Comparison of ENCODE assay signal across 8 cellular contexts in the genomic region with DNA sequence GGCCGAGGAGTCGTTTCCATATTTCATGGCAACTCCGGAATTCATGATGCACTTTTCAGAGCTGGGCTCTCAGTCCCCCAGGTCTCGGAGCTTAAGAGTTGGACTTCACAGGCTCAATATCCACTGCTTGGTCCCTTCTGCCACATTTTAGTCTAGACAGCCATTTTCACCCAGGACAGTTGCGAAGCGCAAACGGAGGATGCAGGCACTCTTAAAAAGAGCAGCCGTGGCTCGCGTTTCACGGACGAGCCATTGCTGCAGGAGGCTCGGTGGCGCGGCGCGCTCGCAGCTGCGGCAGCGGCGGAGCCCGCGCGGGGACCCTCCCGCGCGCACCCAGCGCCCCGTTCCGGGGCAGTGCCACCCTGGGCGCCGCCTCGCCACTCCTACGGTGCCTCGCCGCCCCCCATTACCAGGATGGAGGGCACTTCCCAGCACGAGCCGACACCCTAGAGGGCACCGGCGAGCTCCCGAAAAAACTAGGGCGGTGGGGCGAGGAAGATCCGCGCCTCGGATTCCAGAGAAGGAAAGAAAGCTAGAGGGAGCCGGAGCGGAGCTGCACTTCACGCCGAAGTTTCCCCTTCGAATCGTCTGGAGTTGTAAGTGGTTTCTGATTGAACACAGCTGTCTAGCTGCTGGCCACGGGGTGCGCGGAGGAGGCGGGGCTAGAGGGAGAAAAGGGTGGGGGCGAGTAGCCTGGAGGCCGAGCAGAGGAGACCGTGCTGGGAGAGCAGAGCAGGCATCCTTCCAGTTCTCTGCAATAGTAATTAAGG.
DNase-seq lines count a peak whose midpoint lies in the region; ATAC-seq, FAIRE-seq and TF ChIP-seq lines count a peak whose summit lies in the region.

No MANE protein-coding gene starts in this region.

- H3K4me3 Mint-ChIP-seq in endothelial cell (ENCODE audit: unreplicated experiment) (peak overlapping the region; percentile 97), mesothelial cell of epicardium (peak overlapping the region; percentile 90)

- H3K36me3 Mint-ChIP-seq in endothelial cell (ENCODE audit: low read depth, unreplicated experiment) (peaks cover 3% of the 10 kb centered on the region), mesothelial cell of epicardium (no peaks in the 10 kb centered on the region)

- H3K27me3 Mint-ChIP-seq in endothelial cell (ENCODE audit: unreplicated experiment), result peaks cover 9% of the 10 kb centered on the region
- H3K27me3 Mint-ChIP-seq in mesothelial cell of epicardium (ENCODE audit: low read depth), result no peaks in the 10 kb centered on the region

- ATAC-seq in A549, result peak; percentile 91 to 93
- ATAC-seq in GM18867 (IDR thresholded peaks at IDR 0.05; ENCODE audit: unreplicated experiment), result peak; percentile 97
- ATAC-seq in HG03066 (IDR thresholded peaks at IDR 0.05; ENCODE audit: low read depth, unreplicated experiment), result peak; percentile 85

- CTCF ChIA-PET in A549 (lab: Yijun Ruan, JAX), result interaction anchor here (0.8 to 1.6 kb wide), 2 partner anchors 13 kb away, joined by 3 to 5 read pairs; no protein-coding TSS in a partner anchor

- H3K4me1 Mint-ChIP-seq in endothelial cell (ENCODE audit: unreplicated experiment) (peaks cover 37% of the 10 kb centered on the region), mesothelial cell of epicardium (peaks cover 33% of the 10 kb centered on the region)

- TF ChIP-seq POLR2A in A549 (IDR thresholded peaks at IDR 0.05; ENCODE audit: low read length), result no peak

- under 1% methylated on average over 32 of the region's 59 CpGs for WGBS in A549 (ENCODE audit: missing lambda C conversion rate)

- H3K27ac Mint-ChIP-seq in endothelial cell (ENCODE audit: unreplicated experiment) (peak overlapping the region; percentile 68), mesothelial cell of epicardium (peak overlapping the region; percentile 94)

- H3K27ac ChIP-seq in A549, result peak overlapping the region in 1 of 2 experiments; percentile 63; a peak in 3 of 6 replicates

- TF ChIP-seq CTCF in A549 (IDR thresholded peaks at IDR 0.05), result 0 out of 3 replicates have a peak, but pooled peaks have one; percentile 13
- TF ChIP-seq CTCF in endothelial cell (IDR thresholded peaks at IDR 0.05; ENCODE audit: unreplicated experiment), result no peak
- TF ChIP-seq CTCF in mesothelial cell of epicardium (IDR thresholded peaks at IDR 0.05; ENCODE audit: unreplicated experiment), result no peak

- no peak for FAIRE-seq in A549 (lab: Jason Lieb, UNC)

- TF ChIP-seq RAD21 in A549 (conservative IDR thresholded peaks at IDR 0.05 in 1 of 2, IDR thresholded peaks at IDR 0.05 in 1 of 2), result peak in 1 of 2 experiments; percentile 12; a peak in 1 of 5 replicates

- TF ChIP-seq EP300 in A549 (IDR thresholded peaks at IDR 0.05), result no peak

- DNase-seq in A549 (ENCODE audit: low read depth in 1 of 2, low spot score in 1 of 2) (peak; percentile 48 to 51), NCI-H748 treated with DMSO at 0.1 percent for 48 hours (lab: John Stamatoyannopoulos, UW) (peak; percentile 42), endothelial cell (ENCODE audit: low spot score) (peak; percentile 83), mesothelial cell of epicardium (ENCODE audit: low spot score in 2 of 2, unreplicated experiment in 2 of 2) (peak; percentile 80 to 87)
- peak; percentile 43 for DNase-seq in activated CD8-positive, alpha-beta memory T cell treated with anti-CD3 and anti-CD28 coated beads, Interleukin-2, amount 50 U/mL, for 24 hours (ENCODE audit: extremely low read depth)
- peak; percentile 32 for DNase-seq in stimulated activated CD8-positive, alpha-beta memory T cell treated with anti-CD3 and anti-CD28 coated beads, Interleukin-15, amount 100 ng/mL, for 24 hours (ENCODE audit: low read depth)

- H3K9me3 Mint-ChIP-seq in endothelial cell (ENCODE audit: unreplicated experiment), result no peaks in the 10 kb centered on the region
- H3K9me3 Mint-ChIP-seq in mesothelial cell of epicardium, result peaks cover 8% of the 10 kb centered on the region

- 0 out of 3 replicates have a peak, but pooled peaks cover 2% of the 10 kb centered on the region for H3K9me3 ChIP-seq in A549

- POLR2A ChIA-PET in A549 (lab: Yijun Ruan, JAX), result no interaction called here

- peak overlapping the region; percentile 96 for H3K4me2 ChIP-seq in A549

- peak overlapping the region; percentile 59 for H3K4me3 ChIP-seq in A549

- H3K4me1 ChIP-seq in A549, result 0 out of 3 replicates have a peak, but pooled peaks cover 4% of the 10 kb centered on the region

TF ChIP-seq in A549, 52 proteins besides CTCF, POLR2A, EP300 and RAD21:
- no peak for TF ChIP-seq RFX5 (IDR thresholded peaks at IDR 0.05)
- 0 out of 3 replicates have a peak, but pooled peaks have one; percentile 10 for TF ChIP-seq SMC3 (IDR thresholded peaks at IDR 0.05)
- TF ChIP-seq FOXS1 (CRISPR knock-in tag; IDR thresholded peaks at IDR 0.05), result no peak
- no peak for TF ChIP-seq RCOR1 (IDR thresholded peaks at IDR 0.05; ENCODE audit: low read depth, low read length)
- TF ChIP-seq PBX3 (IDR thresholded peaks at IDR 0.05), result no peak
- TF ChIP-seq, protein P1, sequence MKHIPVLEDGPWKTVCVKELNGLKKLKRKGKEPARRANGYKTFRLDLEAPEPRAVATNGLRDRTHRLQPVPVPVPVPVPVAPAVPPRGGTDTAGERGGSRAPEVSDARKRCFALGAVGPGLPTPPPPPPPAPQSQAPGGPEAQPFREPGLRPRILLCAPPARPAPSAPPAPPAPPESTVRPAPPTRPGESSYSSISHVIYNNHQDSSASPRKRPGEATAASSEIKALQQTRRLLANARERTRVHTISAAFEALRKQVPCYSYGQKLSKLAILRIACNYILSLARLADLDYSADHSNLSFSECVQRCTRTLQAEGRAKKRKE (CRISPR knock-in tag; IDR thresholded peaks at IDR 0.05; ENCODE audit: low read depth), result no peak
- no peak for TF ChIP-seq HES2 (IDR thresholded peaks at IDR 0.05)
- TF ChIP-seq USF2 (IDR thresholded peaks at IDR 0.05), result 0 out of 2 replicates have a peak, but pooled peaks have one; percentile 14
- TF ChIP-seq ZSCAN20 (CRISPR knock-in tag; IDR thresholded peaks at IDR 0.05), result no peak
- TF ChIP-seq NFE2L2 (conservative IDR thresholded peaks at IDR 0.05; ENCODE audit: low read length), result no peak
- TF ChIP-seq EHMT2 (IDR thresholded peaks at IDR 0.05; ENCODE audit: low read depth), result no peak
- TF ChIP-seq CBX2 (IDR thresholded peaks at IDR 0.05; ENCODE audit: borderline replicate concordance, low read depth), result no peak

Comparison
In these comparisons a context has a peak if more than half of its experiments do, and no peak if none do; other contexts are left out.
1. DNase-seq: peak in every context shown above with its lines; median percentile 84 in mesothelial cell of epicardium; 83 in endothelial cell; 50 in A549; 43 in activated CD8-positive, alpha-beta memory T cell treated with anti-CD3 and anti-CD28 coated beads, Interleukin-2, amount 50 U/mL, for 24 hours; 42 in NCI-H748 treated with DMSO at 0.1 percent for 48 hours; 32 in stimulated activated CD8-positive, alpha-beta memory T cell treated with anti-CD3 and anti-CD28 coated beads, Interleukin-15, amount 100 ng/mL, for 24 hours.